27 cellular contexts compared by ENCODE assay signal in genomic region chr2:19762959-19763605, GRCh38.
"Had no signal": no experiment of that assay in that cellular context is flagged by ENCODE, and none has a peak within 500 bp of the region (broad histone marks: within the 10 kb centered on the region; RNA-seq: fewer than 3 reads in every experiment).

No MANE protein-coding gene starts in this region.

- H3K36me3 Mint-ChIP-seq: activated CD4-positive, alpha-beta memory T cell treated with anti-CD3 and anti-CD28 coated beads for 36 hours; activated naive CD4-positive, alpha-beta T cell treated with anti-CD3 and anti-CD28 coated beads, Interleukin-2, amount 50 U/mL, for 24 hours had no signal

- FAIRE-seq: frontal cortex, keratinocyte, TTC549 had no signal

- H3K36me3 ChIP-seq: breast epithelium, right lobe of liver, stomach, suprapubic skin, tibial artery had no signal

- H3K27me3 ChIP-seq: breast epithelium, right lobe of liver, stomach, suprapubic skin, tibial artery had no signal

- H3K27ac Mint-ChIP-seq: activated CD4-positive, alpha-beta memory T cell treated with anti-CD3 and anti-CD28 coated beads for 36 hours; activated naive CD4-positive, alpha-beta T cell treated with anti-CD3 and anti-CD28 coated beads, Interleukin-2, amount 50 U/mL, for 24 hours; activated naive CD8-positive, alpha-beta T cell treated with anti-CD3 and anti-CD28 coated beads, Interleukin-2, amount 50 U/mL, for 24 hours; activated T-helper 2 cell treated with anti-CD3 and anti-CD28 coated beads, Interferon-gamma antibody, Interleukin-2, Interleukin-4, amounts not matched to agents 10 μg/mL and 5 μg/mL and 100 μg/mL, durations not matched to agents 14 hours and 24 hours and 36 hours; naive thymus-derived CD8-positive, alpha-beta T cell had no signal

- H3K4me3 Mint-ChIP-seq: activated CD4-positive, alpha-beta memory T cell treated with anti-CD3 and anti-CD28 coated beads for 36 hours; activated naive CD4-positive, alpha-beta T cell treated with anti-CD3 and anti-CD28 coated beads, Interleukin-2, amount 50 U/mL, for 24 hours; activated naive CD8-positive, alpha-beta T cell treated with anti-CD3 and anti-CD28 coated beads, Interleukin-2, amount 50 U/mL, for 24 hours; central memory CD8-positive, alpha-beta T cell; naive thymus-derived CD8-positive, alpha-beta T cell; neural crest cell had no signal

- H3K27me3 Mint-ChIP-seq: activated naive CD8-positive, alpha-beta T cell treated with anti-CD3 and anti-CD28 coated beads, Interleukin-2, amount 50 U/mL, for 24 hours; central memory CD8-positive, alpha-beta T cell had no signal

- H3K4me3 ChIP-seq: breast epithelium, right lobe of liver, skin epidermis, stomach, suprapubic skin, tibial artery had no signal

- ATAC-seq: activated naive CD8-positive, alpha-beta T cell treated with anti-CD3 and anti-CD28 coated beads, Interleukin-2, amount 50 U/mL, for 24 hours; left colon; naive thymus-derived CD8-positive, alpha-beta T cell had no signal

- H3K9me3 Mint-ChIP-seq: activated CD4-positive, alpha-beta memory T cell treated with anti-CD3 and anti-CD28 coated beads for 36 hours; activated naive CD4-positive, alpha-beta T cell treated with anti-CD3 and anti-CD28 coated beads, Interleukin-2, amount 50 U/mL, for 24 hours; activated naive CD8-positive, alpha-beta T cell treated with anti-CD3 and anti-CD28 coated beads, Interleukin-2, amount 50 U/mL, for 24 hours; activated T-helper 2 cell treated with anti-CD3 and anti-CD28 coated beads, Interferon-gamma antibody, Interleukin-2, Interleukin-4, amounts not matched to agents 10 μg/mL and 5 μg/mL and 100 μg/mL, durations not matched to agents 14 hours and 24 hours and 36 hours; central memory CD8-positive, alpha-beta T cell had no signal

- DNase-seq: activated CD4-positive, alpha-beta memory T cell treated with anti-CD3 and anti-CD28 coated beads for 36 hours; activated CD4-positive, alpha-beta T cell treated with anti-CD3 and anti-CD28 coated beads for 48 hours; activated naive CD8-positive, alpha-beta T cell treated with anti-CD3 and anti-CD28 coated beads, Interleukin-2, amount 50 U/mL, for 24 hours; activated T-cell treated with anti-CD3 and anti-CD28 coated beads, Interleukin-2, amount 50 U/mL, for 48 hours; amygdala; dermis blood vessel endothelial cell; effector CD4-positive, alpha-beta T cell; glutamatergic neuron; left colon; naive thymus-derived CD8-positive, alpha-beta T cell; occipital lobe; right lobe of liver; stimulated activated CD4-positive, alpha-beta T cell treated with anti-CD3 and anti-CD28 coated beads, Interleukin-12 subunit alpha, Interleukin-12 subunit beta, amount 100 ng/mL, for 4 hours; stimulated activated CD4-positive, alpha-beta T cell treated with anti-CD3 and anti-CD28 coated beads, Interleukin-4, amount 100 ng/mL, for 1 hour; stomach; tibial artery had no signal

- H3K4me1 Mint-ChIP-seq: activated naive CD4-positive, alpha-beta T cell treated with anti-CD3 and anti-CD28 coated beads, Interleukin-2, amount 50 U/mL, for 24 hours; activated naive CD8-positive, alpha-beta T cell treated with anti-CD3 and anti-CD28 coated beads, Interleukin-2, amount 50 U/mL, for 24 hours; central memory CD8-positive, alpha-beta T cell; naive thymus-derived CD8-positive, alpha-beta T cell; neural crest cell had no signal

- H3K27ac ChIP-seq: breast epithelium, right lobe of liver, stomach, suprapubic skin, tibial artery, VCaP had no signal
